8 cellular contexts compared by ENCODE assay signal in genomic region chr6:16836186-16836981, GRCh38.
DNase-seq lines count a peak whose midpoint lies in the region; ATAC-seq, FAIRE-seq and TF ChIP-seq lines count a peak whose summit lies in the region.

No MANE protein-coding gene starts in this region.

- peaks cover 3 to 4% (median 3%) of the 10 kb centered on the region in 3 donors for H3K27me3 Mint-ChIP-seq in CD14-positive monocyte (ENCODE audit: low read depth in 3 of 3)

- H3K27me3 ChIP-seq in skeletal muscle satellite cell (ENCODE audit: control insufficient read depth, insufficient read depth, low read length) (no peaks in the 10 kb centered on the region), pancreas (no peaks in the 10 kb centered on the region)

- H3K27ac ChIP-seq in cingulate gyrus (ENCODE audit: low read depth, low read length) (peak overlapping the region; percentile 24), pancreas (no peak overlapping the region)

- peak overlapping the region; percentile 42 to 67 for H3K4me3 Mint-ChIP-seq in CD14-positive monocyte

- peaks cover 12% of the 10 kb centered on the region for H3K4me1 ChIP-seq in skeletal muscle satellite cell (ENCODE audit: control insufficient read depth, insufficient read depth, low read length)
- no peaks in the 10 kb centered on the region for H3K4me1 ChIP-seq in mucosa of descending colon (ENCODE audit: low read depth)
- no peaks in the 10 kb centered on the region for H3K4me1 ChIP-seq in pancreas

- no peak for FAIRE-seq in pancreas (lab: Jason Lieb, UNC)

- intact Hi-C loops in CD14-positive monocyte (cut with micrococcal nuclease) = no loop called here
- intact Hi-C loops in mucosa of descending colon (cut with DNase I, micrococcal nuclease) = no loop called here
- intact Hi-C loops in pancreas (cut with DNase I) = no loop called here

- peak overlapping the region; percentile 72 for H3K4me2 ChIP-seq in skeletal muscle satellite cell (ENCODE audit: low read length)

- DNase-seq in CD14-positive monocyte (ENCODE audit: low spot score) = no peak
- DNase-seq in mucosa of descending colon = no peak
- no peak for DNase-seq in pancreas
- DNase-seq in NCI-H1092 treated with DMSO at 0.1 percent for 48 hours (lab: John Stamatoyannopoulos, UW) = no peak

- TF ChIP-seq CTCF in CD14-positive monocyte (IDR thresholded peaks at IDR 0.05) (no peak), mucosa of descending colon (IDR thresholded peaks at IDR 0.05) (no peak), pancreas (IDR thresholded peaks at IDR 0.05) (no peak)

- no peaks in the 10 kb centered on the region for H3K9me3 ChIP-seq in skeletal muscle satellite cell (replicated peaks; ENCODE audit: low read length)
- no peaks in the 10 kb centered on the region for H3K9me3 ChIP-seq in mucosa of descending colon
- H3K9me3 ChIP-seq in pancreas = no peaks in the 10 kb centered on the region

- H3K4me3 ChIP-seq in skeletal muscle satellite cell (ENCODE audit: low read length) (peak overlapping the region; percentile 53), mucosa of descending colon (no peak overlapping the region), pancreas (no peak overlapping the region)

- H3K9ac ChIP-seq in skeletal muscle satellite cell (ENCODE audit: low read depth, low read length) = peak overlapping the region; percentile 23

- peaks cover 43% of the 10 kb centered on the region for H3K4me1 Mint-ChIP-seq in CD14-positive monocyte

- H3K36me3 Mint-ChIP-seq in CD14-positive monocyte = no peaks in the 10 kb centered on the region

- ATAC-seq in GM19395 (IDR thresholded peaks at IDR 0.05; ENCODE audit: unreplicated experiment) (peak; percentile 90), HG03354 (IDR thresholded peaks at IDR 0.05; ENCODE audit: poor library complexity, severe bottlenecking, unreplicated experiment) (peak; percentile 92), mucosa of descending colon (no peak), pancreas (no peak)

- WGBS in pancreas, 2 donors = 82 to 84% methylated on average over 8 of the region's 8 CpGs

- no peaks in the 10 kb centered on the region for H3K36me3 ChIP-seq in skeletal muscle satellite cell (ENCODE audit: insufficient read depth, low read length)
- H3K36me3 ChIP-seq in mucosa of descending colon (ENCODE audit: low read depth) = no peaks in the 10 kb centered on the region
- no peaks in the 10 kb centered on the region for H3K36me3 ChIP-seq in pancreas

- H3K9me3 Mint-ChIP-seq in CD14-positive monocyte = peaks cover 0 to 5% (median 0%) of the 10 kb centered on the region in 7 donors

- H3K27ac Mint-ChIP-seq in CD14-positive monocyte = no peak overlapping the region

Comparison
In these comparisons a context has a peak if more than half of its experiments do, and no peak if none do; other contexts are left out.
1. ATAC-seq: peak in GM19395 (single experiment) and HG03354 (single experiment); none in mucosa of descending colon (single experiment) and pancreas (0 of 4).